Comparison of ENCODE assay signal across 9 cellular contexts in the genomic region with DNA sequence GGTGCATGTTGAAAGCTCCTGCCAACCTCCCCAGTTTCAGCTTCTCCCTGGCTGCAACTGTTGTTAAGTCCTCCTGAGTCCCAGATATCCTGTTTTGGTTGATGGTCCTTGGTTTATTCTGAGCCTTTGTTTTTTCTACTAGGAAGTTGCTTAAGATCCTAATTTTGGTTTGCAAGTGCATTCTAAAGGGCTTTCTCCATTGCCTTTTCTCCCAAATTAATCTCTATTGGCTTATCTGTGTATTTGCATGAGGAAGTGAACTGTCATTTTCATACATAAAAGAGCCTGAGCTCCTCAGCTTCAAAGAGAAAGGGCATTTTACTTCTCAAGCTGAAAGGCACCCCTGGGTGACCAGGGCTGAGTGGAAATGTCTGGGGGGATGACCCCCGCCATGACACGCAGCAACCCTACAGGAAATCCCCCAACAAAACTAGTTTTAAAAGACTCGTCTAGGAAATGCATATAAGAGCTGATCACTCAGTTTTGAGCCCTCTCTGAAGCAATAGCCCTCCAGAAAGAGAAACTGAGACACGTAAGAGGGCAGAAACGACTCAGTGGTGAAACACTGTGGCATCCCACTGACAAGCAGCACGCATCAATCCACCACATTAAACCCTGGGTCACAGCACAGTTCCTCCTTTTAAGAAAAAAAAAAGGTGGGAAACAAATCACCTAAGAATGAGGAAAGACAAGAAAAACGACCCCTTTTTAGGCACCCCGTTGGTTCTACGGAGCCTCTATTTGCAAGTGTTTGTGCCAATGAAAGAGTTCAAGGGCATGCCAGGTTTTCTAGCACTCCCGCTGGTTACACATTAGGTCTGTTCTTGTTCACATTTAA.
DNase-seq lines count a peak whose midpoint lies in the region; ATAC-seq lines count a peak whose summit lies in the region.
"Had no signal": no experiment of that assay in that cellular context is flagged by ENCODE, and none has a peak within 500 bp of the region (broad histone marks: within the 10 kb centered on the region; RNA-seq: fewer than 3 reads in every experiment).

No MANE protein-coding gene starts in this region.

- H3K4me3 Mint-ChIP-seq in activated CD4-positive, alpha-beta T cell treated with anti-CD3 and anti-CD28 coated beads, Interleukin-2, amount 10 ng/mL, durations not matched to agents 7 days and 5 days = no peak overlapping the region

- DNase-seq in activated CD4-positive, alpha-beta T cell treated with anti-CD3 and anti-CD28 coated beads for 48 hours = peak; percentile 7
- no peak for DNase-seq in activated CD4-positive, alpha-beta T cell treated with anti-CD3 and anti-CD28 coated beads, Interleukin-2, amount 10 ng/mL, durations not matched to agents 7 days and 5 days
- DNase-seq in Kasumi-1 (lab: John Stamatoyannopoulos, UW) = peak; percentile 2 to 11
- peak; percentile 25 for DNase-seq in stimulated activated CD8-positive, alpha-beta memory T cell treated with anti-CD3 and anti-CD28 coated beads, Interleukin-4, amount 100 ng/mL, for 48 hours
- DNase-seq in NCI-H69 (lab: John Stamatoyannopoulos, UW) = no peak
- DNase-seq in NCI-H2029 treated with DMSO at 0.1 percent for 48 hours (lab: John Stamatoyannopoulos, UW) = no peak
- no peak for DNase-seq in DMS79 treated with DMSO at 0.1 percent for 48 hours (lab: John Stamatoyannopoulos, UW)
- DNase-seq: cortex of kidney had no signal

- POLR2A ChIA-PET in activated CD4-positive, alpha-beta T cell treated with anti-CD3 and anti-CD28 coated beads, Interleukin-2, amount 10 ng/mL, durations not matched to agents 7 days and 5 days (lab: Charles Lee) = no interaction called here

- H3K27me3 Mint-ChIP-seq in activated CD4-positive, alpha-beta T cell treated with anti-CD3 and anti-CD28 coated beads, Interleukin-2, amount 10 ng/mL, durations not matched to agents 7 days and 5 days = peaks cover 2% of the 10 kb centered on the region

- H3K27ac Mint-ChIP-seq in activated CD4-positive, alpha-beta T cell treated with anti-CD3 and anti-CD28 coated beads, Interleukin-2, amount 10 ng/mL, durations not matched to agents 7 days and 5 days = no peak overlapping the region

- CTCF ChIA-PET in activated CD4-positive, alpha-beta T cell treated with anti-CD3 and anti-CD28 coated beads, Interleukin-2, amount 10 ng/mL, durations not matched to agents 7 days and 5 days (lab: Charles Lee) = no interaction called here

- H3K4me1 Mint-ChIP-seq in activated CD4-positive, alpha-beta T cell treated with anti-CD3 and anti-CD28 coated beads, Interleukin-2, amount 10 ng/mL, durations not matched to agents 7 days and 5 days = no peaks in the 10 kb centered on the region

- H3K9me3 Mint-ChIP-seq in activated CD4-positive, alpha-beta T cell treated with anti-CD3 and anti-CD28 coated beads, Interleukin-2, amount 10 ng/mL, durations not matched to agents 7 days and 5 days = peaks cover 2% of the 10 kb centered on the region

- no peaks in the 10 kb centered on the region for H3K36me3 Mint-ChIP-seq in activated CD4-positive, alpha-beta T cell treated with anti-CD3 and anti-CD28 coated beads, Interleukin-2, amount 10 ng/mL, durations not matched to agents 7 days and 5 days (ENCODE audit: low read depth)

- ATAC-seq in HG02884 (IDR thresholded peaks at IDR 0.05; ENCODE audit: unreplicated experiment) = peak; percentile 80

Comparison
In these comparisons a context has a peak if more than half of its experiments do, and no peak if none do; other contexts are left out.
1. DNase-seq: peak in activated CD4-positive, alpha-beta T cell treated with anti-CD3 and anti-CD28 coated beads for 48 hours (single experiment), Kasumi-1 (2 of 2) and stimulated activated CD8-positive, alpha-beta memory T cell treated with anti-CD3 and anti-CD28 coated beads, Interleukin-4, amount 100 ng/mL, for 48 hours (single experiment); none in activated CD4-positive, alpha-beta T cell treated with anti-CD3 and anti-CD28 coated beads, Interleukin-2, amount 10 ng/mL, durations not matched to agents 7 days and 5 days (single experiment), NCI-H69 (single experiment), NCI-H2029 treated with DMSO at 0.1 percent for 48 hours (single experiment) and DMS79 treated with DMSO at 0.1 percent for 48 hours (single experiment).